ENCODE assay signal across 9 cellular contexts in the genomic region with DNA sequence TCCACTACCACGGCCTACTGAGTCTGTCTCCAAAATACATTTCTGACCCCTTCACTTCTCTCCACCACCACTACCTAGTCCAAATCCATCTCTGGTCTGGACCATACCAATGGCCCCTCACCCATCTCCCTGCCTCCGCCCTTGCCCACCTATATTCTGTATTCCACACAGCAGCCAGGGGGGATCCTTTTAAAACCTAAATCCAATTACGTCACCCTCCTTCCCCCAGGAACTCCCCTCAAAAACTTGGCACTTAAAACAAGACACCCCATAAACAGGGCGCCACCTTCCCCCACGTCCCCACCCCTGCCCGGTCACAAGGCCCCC. TPM values are rescaled to one million over a fixed set of nuclear protein-coding genes. Genes with fewer than 3 reads are reported as not detected.
DNase-seq lines count a peak whose midpoint lies in the region; ATAC-seq, FAIRE-seq and TF ChIP-seq lines count a peak whose summit lies in the region.
"Had no signal": no experiment of that assay in that cellular context is flagged by ENCODE, and none has a peak within 500 bp of the region (broad histone marks: within the 10 kb centered on the region; RNA-seq: fewer than 3 reads in every experiment).

No MANE protein-coding gene starts in this region.

- H3K27ac ChIP-seq in Peyer's patch (peak overlapping the region in 3 of 4 donors; percentile 54 to 85 (median 67)), esophagus (ENCODE audit: low read depth in 2 of 2, low read length in 1 of 2) (no peak overlapping the region), ovary (no peak overlapping the region)

- peaks cover 57% of the 10 kb centered on the region for H3K36me3 Mint-ChIP-seq in Caco-2 (ENCODE audit: insufficient read depth, unreplicated experiment)

- DNase-seq in Caco-2 (no peak), Peyer's patch (no peak), ovary (no peak), HuH-7.5 (ENCODE audit: low spot score) (no peak), frontal cortex (ENCODE audit: low spot score in 2 of 2) (no peak)

- TF ChIP-seq POLR2A in Peyer's patch (IDR thresholded peaks at IDR 0.05) (no peak), ovary (IDR thresholded peaks at IDR 0.05) (no peak)

- H3K27ac Mint-ChIP-seq in Caco-2 (ENCODE audit: unreplicated experiment), result peak overlapping the region; percentile 96

- peaks cover 3% of the 10 kb centered on the region for H3K27me3 Mint-ChIP-seq in Caco-2 (ENCODE audit: insufficient read depth, unreplicated experiment)

- no peak for TF ChIP-seq EP300 in ovary (IDR thresholded peaks at IDR 0.05)

- 4 to 10% methylated on average over 6 of the region's 6 CpGs for WGBS in esophagus, 2 donors
- WGBS in ovary, 3 donors, result 3 to 5% (median 3%) methylated on average over 6 of the region's 6 CpGs

- H3K27me3 ChIP-seq in Caco-2 (replicated peaks; ENCODE audit: control insufficient read depth, insufficient read depth, low read length) (no peaks in the 10 kb centered on the region), Peyer's patch (no peaks in the 10 kb centered on the region), esophagus (ENCODE audit: control insufficient read depth in 1 of 2, insufficient read depth in 2 of 2, low read length in 2 of 2) (no peaks in the 10 kb centered on the region), ovary (no peaks in the 10 kb centered on the region)

- peaks cover 11% of the 10 kb centered on the region for H3K4me1 Mint-ChIP-seq in Caco-2 (ENCODE audit: low read depth, unreplicated experiment)

- intact Hi-C loops in Caco-2 (cut with micrococcal nuclease; ENCODE audit: unreplicated experiment), result loop anchor here (5.0 kb wide), 2 partner anchors 66 to 141 kb away; no protein-coding TSS in a partner anchor
- intact Hi-C loops in ovary (cut with DNase I), result loop anchor here (5.0 to 10.0 kb wide), 2 partner anchors 96 to 129 kb away; no protein-coding TSS in a partner anchor

- H3K36me3 ChIP-seq in Caco-2 (ENCODE audit: control insufficient read depth, insufficient read depth, low read length), result peaks cover 10% of the 10 kb centered on the region
- H3K36me3 ChIP-seq in Peyer's patch, result peaks cover 0 to 37% (median 0%) of the 10 kb centered on the region in 3 donors
- peaks cover 14 to 17% of the 10 kb centered on the region in 2 donors for H3K36me3 ChIP-seq in esophagus (ENCODE audit: control insufficient read depth in 2 of 2, insufficient read depth in 2 of 2, low read length in 1 of 2)
- H3K36me3 ChIP-seq in ovary, result no peaks in the 10 kb centered on the region

- no peak for ATAC-seq in GM21619 (IDR thresholded peaks at IDR 0.05; ENCODE audit: unreplicated experiment)
- ATAC-seq in GM19023 (IDR thresholded peaks at IDR 0.05; ENCODE audit: unreplicated experiment), result no peak

- no peak for TF ChIP-seq CTCF in Caco-2 (IDR thresholded peaks at IDR 0.05; ENCODE audit: insufficient read depth in 1 of 2, low read depth in 1 of 2, low read length in 1 of 2, severe bottlenecking in 1 of 2, unreplicated experiment in 1 of 2)
- no peak for TF ChIP-seq CTCF in Peyer's patch (IDR thresholded peaks at IDR 0.05)
- TF ChIP-seq CTCF in ovary (IDR thresholded peaks at IDR 0.05), result no peak

- no TSS peak for BruUV-seq in Caco-2 (replicated peaks; lab: Mats Ljungman, UMichigan)

- H3K4me1 ChIP-seq in Caco-2 (peaks cover 6% of the 10 kb centered on the region; the same call in 1 of the 2 replicates), Peyer's patch (peaks cover 0 to 14% (median 0%) of the 10 kb centered on the region in 4 donors), esophagus (ENCODE audit: control insufficient read depth in 2 of 2, insufficient read depth in 2 of 2, low read length in 1 of 2) (peaks cover 0 to 2% of the 10 kb centered on the region in 2 donors), ovary (ENCODE audit: insufficient read depth) (peaks cover 8% of the 10 kb centered on the region)

- H3K9me3 ChIP-seq in Caco-2, result no peaks in the 10 kb centered on the region
- no peaks in the 10 kb centered on the region for H3K9me3 ChIP-seq in Peyer's patch
- no peaks in the 10 kb centered on the region for H3K9me3 ChIP-seq in esophagus (ENCODE audit: control insufficient read depth in 2 of 2, insufficient read depth in 1 of 2, low read depth in 1 of 2, low read length in 1 of 2)
- H3K9me3 ChIP-seq in ovary, result no peaks in the 10 kb centered on the region

- POLR2A ChIA-PET in Caco-2 (lab: Charles Lee), result interaction anchor here (0.8 to 0.9 kb wide), 2 partner anchors 67 to 102 kb away, joined by 3 read pairs; no protein-coding TSS in a partner anchor

- peak overlapping the region; percentile 95 for H3K4me3 Mint-ChIP-seq in Caco-2 (ENCODE audit: unreplicated experiment)

- no peak for FAIRE-seq in frontal cortex (lab: Jason Lieb, UNC)

- H3K4me3 ChIP-seq in Caco-2 (ENCODE audit: low read depth, low read length) (peak overlapping the region; percentile 61), Peyer's patch (peak overlapping the region; percentile 61 to 90 (median 73)), esophagus (ENCODE audit: low read depth in 1 of 2, low read length in 2 of 2) (peak overlapping the region; percentile 69 to 87), ovary (peak overlapping the region; percentile 64)

- CTCF ChIA-PET in Caco-2 (lab: Charles Lee), result interaction anchor here (0.8 to 4.5 kb wide), 19 partner anchors 9 to 128 kb away, joined by 3 to 110 read pairs (median 10); a partner anchor contains a TSS

- H3K9me3 Mint-ChIP-seq in Caco-2 (ENCODE audit: unreplicated experiment), result no peaks in the 10 kb centered on the region

RNA-seq across cellular contexts. Expression of a gene that starts 0.7 kb away (rescaled TPM):
- total RNA-seq in Caco-2 (2022), result 55.7 and 56.8 TPM in 2 replicates
- 1 to 10 TPM; 5.1 to 6.6 (median 6.2) TPM for total RNA-seq in Peyer's patch
- 10 to 100 TPM in 1 of 2 donors, 1 to 10 TPM in 1; 6.8 to 13.8 TPM for polyA plus RNA-seq in esophagus
- 10 to 100 TPM in 1 of 7 donors, 1 to 10 TPM in 6; 6.4 to 12.1 (median 9.4) TPM for total RNA-seq in ovary
- polyA plus RNA-seq in ovary, result 10 to 100 TPM; 14.0 to 14.1 TPM
- total RNA-seq in frontal cortex, result 6.9 TPM

RNA-seq across cellular contexts. Expression of a gene that starts 16.8 kb away (rescaled TPM):
- total RNA-seq in Caco-2 (2022) (not detected in 2 replicates), Peyer's patch (under 1 TPM in 1 of 4 donors, not detected in 3; 0.38 TPM), ovary (not detected), frontal cortex (9.8 TPM)
- polyA plus RNA-seq in esophagus (under 1 TPM in 1 of 2 donors, not detected in 1; under 0.01 TPM), ovary (not detected)
- total RNA-seq: RPMI7951 had no signal

RNA-seq across cellular contexts. Expression of a gene that starts 59.1 kb away (rescaled TPM):
- total RNA-seq in Caco-2 (2022) (0.16 and 0.32 TPM in 2 replicates), Peyer's patch (1 to 10 TPM in 3 of 4 donors, under 1 TPM in 1; 0.88 to 8.3 (median 3.9) TPM), ovary (1 to 10 TPM; 1.4 to 9.5 (median 2.6) TPM), frontal cortex (2.9 TPM)
- polyA plus RNA-seq in esophagus (1 to 10 TPM; 1.8 to 2.9 TPM), ovary (1 to 10 TPM; 8.9 to 9.9 TPM)
- total RNA-seq: RPMI7951 had no signal

Comparison
In these comparisons a context has a peak if more than half of its experiments do, and no peak if none do; other contexts are left out.
1. H3K27ac ChIP-seq: peak in Peyer's patch (3 of 4); none in esophagus (0 of 2) and ovary (0 of 2).
2. Peak in every context shown above with its lines, with median percentiles within 50 percentile points of each other: H3K4me3 ChIP-seq.